ENCODE assay signal across 25 cellular contexts in the genomic region with DNA sequence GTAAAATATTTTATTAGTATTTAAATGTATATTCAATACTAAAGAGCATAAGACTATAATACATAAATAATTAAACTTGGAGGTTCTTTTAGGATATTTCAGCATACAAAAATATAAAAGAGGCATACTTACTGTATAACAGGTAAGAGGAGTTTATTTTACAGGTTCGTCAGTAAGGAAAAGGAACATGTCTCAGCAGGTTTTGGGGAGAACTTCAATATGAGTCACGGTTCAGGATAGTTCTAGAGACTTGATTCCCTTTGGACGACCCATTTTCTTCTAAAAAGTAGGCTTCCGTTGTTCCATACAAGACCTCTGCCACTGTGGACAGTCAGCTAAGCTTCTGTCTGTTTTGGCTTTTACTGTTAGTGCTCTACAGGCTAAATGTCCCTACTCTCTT.
"Had no signal": no experiment of that assay in that cellular context is flagged by ENCODE, and none has a peak within 500 bp of the region (broad histone marks: within the 10 kb centered on the region; RNA-seq: fewer than 3 reads in every experiment).

No MANE protein-coding gene starts in this region.

- ATAC-seq: activated T-cell treated with anti-CD3 and anti-CD28 coated beads, Interleukin-2, amount 50 U/mL, for 4 hours; activated T-helper 17 cell treated with anti-CD3 and anti-CD28 coated beads, Interleukin-2, amount 50 U/mL, for 72 hours; PC-3 had no signal

- H3K9me3 ChIP-seq: MG63 had no signal

- H3K27ac ChIP-seq: brain microvascular endothelial cell, VCaP had no signal

- H3K36me3 ChIP-seq: brain microvascular endothelial cell, MG63 had no signal

- H3K27me3 ChIP-seq: brain microvascular endothelial cell, MG63 had no signal

- H3K4me3 ChIP-seq: MG63 had no signal

- DNase-seq: activated CD4-positive, alpha-beta memory T cell treated with anti-CD3 and anti-CD28 coated beads for 36 hours; activated CD4-positive, alpha-beta T cell treated with anti-CD3 and anti-CD28 coated beads, Interleukin-2, amount 10 ng/mL, durations not matched to agents 7 days and 5 days; activated CD4-positive, CD25-positive, alpha-beta regulatory T cell; activated CD8-positive, alpha-beta memory T cell treated with anti-CD3 and anti-CD28 coated beads for 24 hours; activated gamma-delta T cell treated with Interleukin-2 at 50 U/mL for 16 hours; activated naive CD4-positive, alpha-beta T cell treated with anti-CD3 and anti-CD28 coated beads, Interleukin-2, amount 10 ng/mL, durations not matched to agents 7 days and 5 days; activated naive CD8-positive, alpha-beta T cell treated with anti-CD3 and anti-CD28 coated beads for 36 hours; activated T-cell treated with anti-CD3 and anti-CD28 coated beads, Interleukin-2, amount 50 U/mL, for 4 hours; brain microvascular endothelial cell; caudate nucleus; KG1; MG63; NCI-H1105; NCI-H1436; NCI-H1694 treated with DMSO at 0.1 percent for 48 hours; NCI-H2029 treated with DMSO at 0.1 percent for 48 hours; NCI-H510A treated with DMSO at 0.1 percent for 48 hours; NCI-H69; NK-92 treated with Interleukin-12 subunit alpha and Interleukin-12 subunit beta, amount 100 ng/mL, for 24 hours; PC-3; SIG-M5; T-helper 2 cell; T1000 had no signal
